ENCODE assay signal across 17 cellular contexts in the genomic region with DNA sequence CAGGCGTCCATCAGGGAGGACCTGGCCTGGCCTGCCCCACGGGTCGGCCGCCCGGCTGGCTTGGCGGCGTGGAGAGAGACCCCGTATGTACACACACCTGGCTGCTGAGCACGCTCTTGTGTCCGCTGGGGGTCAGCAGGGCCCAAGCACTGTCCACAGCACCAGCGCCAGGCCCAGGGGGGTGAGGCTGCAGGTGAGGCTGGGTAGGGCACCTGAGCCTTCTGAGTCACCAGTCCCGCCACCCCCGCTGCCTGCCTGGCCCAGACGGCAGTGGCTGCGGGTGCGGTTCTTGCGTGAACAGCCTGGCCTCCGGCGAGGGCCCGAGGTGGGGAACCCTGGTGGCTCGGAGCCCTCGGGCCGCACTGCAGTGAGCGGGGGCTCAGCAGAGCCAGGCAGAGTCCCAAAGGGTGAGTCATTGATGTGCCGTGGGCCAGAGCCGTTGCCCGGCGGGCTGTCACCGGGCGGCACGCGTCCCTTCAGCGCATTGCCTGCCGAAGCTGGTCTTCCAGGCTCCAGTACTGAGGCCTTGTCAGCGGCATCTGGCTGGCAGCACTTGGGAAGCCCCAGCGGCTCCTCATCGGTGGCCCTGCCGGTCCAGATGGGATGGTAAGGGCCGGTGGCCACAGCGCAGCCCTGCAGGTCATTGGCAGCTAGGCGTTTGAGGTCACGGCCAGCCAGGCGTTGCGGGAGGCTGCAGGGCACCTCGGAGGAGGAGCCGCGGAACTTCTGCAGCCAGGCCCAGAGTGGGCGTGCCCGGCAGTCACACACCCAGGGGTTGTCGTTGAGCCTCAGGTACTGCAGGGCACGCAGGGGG. TPM values are rescaled to one million over a fixed set of nuclear protein-coding genes. Genes with fewer than 3 reads are reported as not detected.
DNase-seq lines count a peak whose midpoint lies in the region; ATAC-seq and TF ChIP-seq lines count a peak whose summit lies in the region.
"Had no signal": no experiment of that assay in that cellular context is flagged by ENCODE, and none has a peak within 500 bp of the region (broad histone marks: within the 10 kb centered on the region; RNA-seq: fewer than 3 reads in every experiment).

No MANE protein-coding gene starts in this region.

- no peaks in the 10 kb centered on the region for H3K79me1 ChIP-seq in mesendoderm (ENCODE audit: low read length)

- H2BK120ac ChIP-seq in mesendoderm (ENCODE audit: low read depth, low read length), result no peak overlapping the region

- peaks cover 76% of the 10 kb centered on the region for H3K4me1 ChIP-seq in CD4-positive, CD25-positive, alpha-beta regulatory T cell (ENCODE audit: control insufficient read depth, insufficient read depth, low read length, poor library complexity, severe bottlenecking)
- peaks cover 74% of the 10 kb centered on the region for H3K4me1 ChIP-seq in effector memory CD4-positive, alpha-beta T cell (ENCODE audit: control insufficient read depth, insufficient read depth, low read length, poor library complexity, severe bottlenecking)
- H3K4me1 ChIP-seq in mucosa of descending colon (ENCODE audit: low read depth) (peaks cover 3% of the 10 kb centered on the region), neural progenitor cell (peaks cover 39% of the 10 kb centered on the region), mesendoderm (ENCODE audit: control insufficient read depth, low read depth, low read length) (peaks cover 19% of the 10 kb centered on the region)

- H3K4me3 Mint-ChIP-seq in CD4-positive, CD25-positive, alpha-beta regulatory T cell, result no peak overlapping the region
- H3K4me3 Mint-ChIP-seq in natural killer cell (peak overlapping the region; percentile 47), neural progenitor cell (no peak overlapping the region)
- H3K4me3 Mint-ChIP-seq: B cell, memory B cell had no signal

- no peaks in the 10 kb centered on the region for H3K9me3 ChIP-seq in CD4-positive, CD25-positive, alpha-beta regulatory T cell (ENCODE audit: control insufficient read depth in 2 of 2, low read length in 2 of 2)
- no peaks in the 10 kb centered on the region for H3K9me3 ChIP-seq in effector memory CD4-positive, alpha-beta T cell (ENCODE audit: control insufficient read depth, low read length)
- no peaks in the 10 kb centered on the region for H3K9me3 ChIP-seq in mucosa of descending colon
- no peaks in the 10 kb centered on the region for H3K9me3 ChIP-seq in neural progenitor cell (ENCODE audit: low read depth)

- no peak overlapping the region for H4K5ac ChIP-seq in mesendoderm (ENCODE audit: low read length)

- no peak overlapping the region for H2BK15ac ChIP-seq in mesendoderm (replicated peaks; ENCODE audit: low read depth)

- no peak overlapping the region for H4K8ac ChIP-seq in mesendoderm (ENCODE audit: low read depth, low read length)

- H3K36me3 ChIP-seq in CD4-positive, CD25-positive, alpha-beta regulatory T cell (ENCODE audit: control insufficient read depth, insufficient read depth, low read length), result no peaks in the 10 kb centered on the region
- no peaks in the 10 kb centered on the region for H3K36me3 ChIP-seq in effector memory CD4-positive, alpha-beta T cell (ENCODE audit: control insufficient read depth, insufficient read depth, low read length)
- H3K36me3 ChIP-seq in mucosa of descending colon (ENCODE audit: low read depth) (no peaks in the 10 kb centered on the region), neural progenitor cell (no peaks in the 10 kb centered on the region), mesendoderm (ENCODE audit: control insufficient read depth, insufficient read depth, low read length) (no peaks in the 10 kb centered on the region)

- H3K9me3 Mint-ChIP-seq in CD4-positive, CD25-positive, alpha-beta regulatory T cell, result no peaks in the 10 kb centered on the region
- no peaks in the 10 kb centered on the region for H3K9me3 Mint-ChIP-seq in natural killer cell
- no peaks in the 10 kb centered on the region for H3K9me3 Mint-ChIP-seq in neural progenitor cell
- H3K9me3 Mint-ChIP-seq: memory B cell had no signal

- peaks cover 0 to 55% (median 20%) of the 10 kb centered on the region in 4 donors for H3K4me1 Mint-ChIP-seq in CD4-positive, CD25-positive, alpha-beta regulatory T cell
- H3K4me1 Mint-ChIP-seq in natural killer cell, result peaks cover 22 to 54% of the 10 kb centered on the region in 2 donors
- peaks cover 48% of the 10 kb centered on the region for H3K4me1 Mint-ChIP-seq in neural progenitor cell

- no peaks in the 10 kb centered on the region for H3K27me3 ChIP-seq in CD4-positive, CD25-positive, alpha-beta regulatory T cell (ENCODE audit: control insufficient read depth, insufficient read depth, low read length)
- H3K27me3 ChIP-seq in effector memory CD4-positive, alpha-beta T cell (replicated peaks; ENCODE audit: control insufficient read depth, insufficient read depth, low read length, poor library complexity, severe bottlenecking), result no peaks in the 10 kb centered on the region
- H3K27me3 ChIP-seq in neural progenitor cell (no peaks in the 10 kb centered on the region), mesendoderm (ENCODE audit: insufficient read depth, low read length, poor library complexity) (no peaks in the 10 kb centered on the region)

- no peak overlapping the region for H2BK5ac ChIP-seq in mesendoderm (ENCODE audit: low read length)

- H3K4me3 ChIP-seq in CD4-positive, CD25-positive, alpha-beta regulatory T cell (ENCODE audit: low read depth, low read length), result no peak overlapping the region
- H3K4me3 ChIP-seq in effector memory CD4-positive, alpha-beta T cell (ENCODE audit: insufficient read depth, low read depth, low read length, poor library complexity, severe bottlenecking), result no peak overlapping the region
- H3K4me3 ChIP-seq in mucosa of descending colon (no peak overlapping the region), neural progenitor cell (no peak overlapping the region), mesendoderm (ENCODE audit: low read length) (no peak overlapping the region)

- no peak overlapping the region for H3K9ac ChIP-seq in neural progenitor cell
- no peak overlapping the region for H3K9ac ChIP-seq in mesendoderm (ENCODE audit: low read length)

- no peak overlapping the region for H2AFZ ChIP-seq in neural progenitor cell (replicated peaks)

- peaks cover 29% of the 10 kb centered on the region for H4K20me1 ChIP-seq in neural progenitor cell (ENCODE audit: low read depth)

- no peaks in the 10 kb centered on the region for H3K79me2 ChIP-seq in neural progenitor cell (ENCODE audit: low read depth)
- H3K79me2 ChIP-seq in mesendoderm (ENCODE audit: control insufficient read depth, insufficient read depth, low read length), result no peaks in the 10 kb centered on the region

- no peak overlapping the region for H3K4ac ChIP-seq in mesendoderm (ENCODE audit: low read depth, low read length)

- no CpG with 5 or more reads among the region's 51 CpGs for WGBS in mesendoderm (ENCODE audit: extremely low coverage, insufficient coverage, low lambda C conversion rate)

- no peak for DNase-seq in CD4-positive, CD25-positive, alpha-beta regulatory T cell
- DNase-seq in M059J (ENCODE audit: low read depth) (peak; percentile 13), natural killer cell (no peak), iPS-NIHi7 (ENCODE audit: extremely low spot score) (no peak), mucosa of descending colon (no peak), neural progenitor cell (ENCODE audit: low spot score) (no peak), mesendoderm (no peak)
- no peak for DNase-seq in effector memory CD4-positive, alpha-beta T cell
- DNase-seq: activated CD4-positive, CD25-positive, alpha-beta regulatory T cell; erythroblast; NCI-H1417; NCI-H446 treated with DMSO at 0.1 percent for 48 hours; OCI-M1 had no signal

- no peak overlapping the region for H3K27ac ChIP-seq in CD4-positive, CD25-positive, alpha-beta regulatory T cell (ENCODE audit: insufficient read depth, low read length, poor library complexity, severe bottlenecking)
- peak overlapping the region; percentile 61 for H3K27ac ChIP-seq in effector memory CD4-positive, alpha-beta T cell (ENCODE audit: insufficient read depth, low read length, poor library complexity, severe bottlenecking)
- no peak overlapping the region for H3K27ac ChIP-seq in neural progenitor cell
- no peak overlapping the region for H3K27ac ChIP-seq in mesendoderm (ENCODE audit: low read depth, low read length)

- H3K27ac Mint-ChIP-seq in CD4-positive, CD25-positive, alpha-beta regulatory T cell, result peak overlapping the region in 2 of 3 donors; percentile 61 to 82
- H3K27ac Mint-ChIP-seq in natural killer cell (no peak overlapping the region), neural progenitor cell (no peak overlapping the region)
- H3K27ac Mint-ChIP-seq: B cell, IgD-negative memory B cell, memory B cell, progenitor cell of endocrine pancreas had no signal

- no peak for ATAC-seq in CD4-positive, CD25-positive, alpha-beta regulatory T cell (ENCODE audit: low read depth in 2 of 2)
- ATAC-seq in natural killer cell, result no peak
- no peak for ATAC-seq in mucosa of descending colon

- no peak for TF ChIP-seq CTCF in natural killer cell (IDR thresholded peaks at IDR 0.05)
- no peak for TF ChIP-seq CTCF in mucosa of descending colon (IDR thresholded peaks at IDR 0.05)
- no peak for TF ChIP-seq CTCF in neural progenitor cell (IDR thresholded peaks at IDR 0.05)

- H3F3A ChIP-seq in neural progenitor cell (ENCODE audit: low read depth), result peaks cover 17% of the 10 kb centered on the region

- H3K36me3 Mint-ChIP-seq in CD4-positive, CD25-positive, alpha-beta regulatory T cell, result no peaks in the 10 kb centered on the region
- H3K36me3 Mint-ChIP-seq in natural killer cell, result no peaks in the 10 kb centered on the region
- peaks cover 3% of the 10 kb centered on the region for H3K36me3 Mint-ChIP-seq in neural progenitor cell
- H3K36me3 Mint-ChIP-seq: IgD-negative memory B cell, memory B cell had no signal

- no peak overlapping the region for H3K23ac ChIP-seq in mesendoderm (ENCODE audit: low read length)

- H3K4me2 ChIP-seq in neural progenitor cell, result no peak overlapping the region
- no peak overlapping the region for H3K4me2 ChIP-seq in mesendoderm (ENCODE audit: low read length)

- H3K27me3 Mint-ChIP-seq in CD4-positive, CD25-positive, alpha-beta regulatory T cell, result no peaks in the 10 kb centered on the region
- H3K27me3 Mint-ChIP-seq in natural killer cell (ENCODE audit: low read depth in 2 of 2), result no peaks in the 10 kb centered on the region
- peaks cover 14% of the 10 kb centered on the region for H3K27me3 Mint-ChIP-seq in neural progenitor cell (ENCODE audit: insufficient read depth, low read depth)
- H3K27me3 Mint-ChIP-seq: B cell had no signal

- H3K18ac ChIP-seq in mesendoderm (ENCODE audit: low read length), result no peak overlapping the region

- H3K56ac ChIP-seq in mesendoderm (ENCODE audit: low read length), result no peak overlapping the region

- intact Hi-C loops in natural killer cell (cut with micrococcal nuclease), result no loop called here
- intact Hi-C loops in mucosa of descending colon (cut with DNase I, micrococcal nuclease), result no loop called here

- H2AK5ac ChIP-seq in mesendoderm (ENCODE audit: low read length), result no peak overlapping the region

RNA-seq across cellular contexts. Expression of a gene that starts 26.3 kb away (rescaled TPM):
- 1.3 TPM for total RNA-seq in CD4-positive, CD25-positive, alpha-beta regulatory T cell
- 1 to 10 TPM; 1.2 to 3.3 (median 1.9) TPM for polyA plus RNA-seq in CD4-positive, CD25-positive, alpha-beta regulatory T cell
- total RNA-seq in M059J (2014; rRNA removed; shearing (Covaris generic)), result 1.7 and 2.4 TPM in 2 replicates
- 1 to 10 TPM; 1.2 to 2.9 (median 1.6) TPM for total RNA-seq in natural killer cell
- 1 to 10 TPM; 1.6 to 3.5 (median 2.5) TPM for total RNA-seq in mucosa of descending colon
- total RNA-seq in neural progenitor cell (ENCODE audit: low replicate concordance), result 6.3 and 20.9 TPM in 2 replicates
- polyA plus RNA-seq in mesendoderm (2013, experiment 1 of 2), result 17.3 TPM
- 17.0 TPM for polyA plus RNA-seq in mesendoderm (2013, experiment 2 of 2)
- polyA plus RNA-seq: IgD-negative memory B cell had no signal

Comparison
In these comparisons a context has a peak if more than half of its experiments do, and no peak if none do; other contexts are left out.
1. H3K27ac Mint-ChIP-seq: peak in CD4-positive, CD25-positive, alpha-beta regulatory T cell (2 of 3); none in natural killer cell (0 of 2) and neural progenitor cell (single experiment).